In genomic region chr9:35749515-35750255, GRCh38 we compare ENCODE assay signal across 1 cellular context.
TF ChIP-seq lines count a peak whose summit lies in the region.

No MANE protein-coding gene starts in this region.

TF ChIP-seq in K562, 482 proteins besides CTCF, POLR2A, EP300 and RAD21:
- no peak for TF ChIP-seq MCM3 (IDR thresholded peaks at IDR 0.05)
- TF ChIP-seq RB1 (IDR thresholded peaks at IDR 0.05; ENCODE audit: low read depth): no peak
- TF ChIP-seq ZBTB2 (IDR thresholded peaks at IDR 0.05): no peak
- TF ChIP-seq PHTF2 (CRISPR knock-in tag; IDR thresholded peaks at IDR 0.05): no peak
- peak in 1 of 3 experiments; percentile 62 for TF ChIP-seq YY1 (IDR thresholded peaks at IDR 0.05; ENCODE audit: borderline replicate concordance in 1 of 3, control insufficient read depth in 1 of 3, extremely low read depth in 1 of 3, insufficient read depth in 3 of 3, insufficient read length in 1 of 3, insufficient replicate concordance in 2 of 3, low read depth in 1 of 3, low read length in 2 of 3)
- TF ChIP-seq USF1 (CRISPR knock-in tag; IDR thresholded peaks at IDR 0.05): no peak
- peak; percentile 32 for TF ChIP-seq CTBP1 (IDR thresholded peaks at IDR 0.05; ENCODE audit: borderline replicate concordance)
- TF ChIP-seq RCOR1 (IDR thresholded peaks at IDR 0.05; ENCODE audit: borderline replicate concordance in 1 of 2, low read depth in 2 of 2, low read length in 2 of 2): 0 out of 4 replicates have a peak, but pooled peaks of 1 of the 2 experiments have one; percentile 11
- peak; percentile 44; the same call in 1 of the 2 replicates for TF ChIP-seq VEZF1 (CRISPR knock-in tag; IDR thresholded peaks at IDR 0.05)
- TF ChIP-seq POLR2AphosphoS2 (IDR thresholded peaks at IDR 0.05; ENCODE audit: low read length): no peak
- no peak for TF ChIP-seq NR2C2 (CRISPR knock-in tag; IDR thresholded peaks at IDR 0.05)
- TF ChIP-seq NR2C2 (tag; IDR thresholded peaks at IDR 0.05): peak; percentile 76; the same call in 1 of the 2 replicates
- TF ChIP-seq ZEB2 (IDR thresholded peaks at IDR 0.05): 0 out of 2 replicates have a peak, but pooled peaks have one; percentile 36
- TF ChIP-seq NR2C1 (IDR thresholded peaks at IDR 0.05): no peak; the same call in 1 of the 2 replicates
- peak; percentile 59 for TF ChIP-seq NR2C1 (tag; IDR thresholded peaks at IDR 0.05)
- peak; percentile 57 for TF ChIP-seq CHD1 (IDR thresholded peaks at IDR 0.05; ENCODE audit: low read length)
- TF ChIP-seq AFF1 (IDR thresholded peaks at IDR 0.05; ENCODE audit: low read depth in 1 of 2, partially characterized antibody in 2 of 2): no peak
- no peak for TF ChIP-seq ZZZ3 (IDR thresholded peaks at IDR 0.05)
- TF ChIP-seq CREM (IDR thresholded peaks at IDR 0.05; ENCODE audit: low read depth): 0 out of 2 replicates have a peak, but pooled peaks have one; percentile 9
